In the genomic region with DNA sequence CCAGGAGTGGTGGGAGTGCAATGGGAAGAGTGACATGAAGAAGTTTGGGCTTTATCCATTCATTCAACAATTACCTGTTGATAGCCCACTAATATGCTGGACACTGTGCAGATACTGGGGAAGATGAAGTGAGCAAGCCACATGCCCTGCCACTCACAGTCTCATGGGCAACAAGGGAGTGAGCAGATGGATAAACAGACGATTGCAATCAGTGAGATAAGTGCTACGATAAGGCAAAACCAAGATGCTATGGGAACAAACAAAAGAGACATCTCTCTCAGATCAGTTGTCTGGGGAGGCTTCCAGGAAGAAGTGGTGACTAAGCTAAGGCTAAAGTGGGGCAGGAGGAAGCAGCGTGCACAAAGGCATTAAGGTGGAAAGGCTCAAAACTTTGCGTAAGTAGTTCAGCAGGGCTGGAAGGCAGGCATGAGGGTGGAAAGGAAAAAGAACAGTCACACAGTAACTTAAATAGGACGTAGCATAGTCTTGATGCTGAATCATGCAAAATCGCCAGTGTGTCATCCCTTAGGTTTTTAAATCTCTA, we compare ENCODE assay signal across 1 cellular context.
TF ChIP-seq lines count a peak whose summit lies in the region.

No MANE protein-coding gene starts in this region.

TF ChIP-seq in WTC11, 78 proteins besides CTCF, POLR2A, EP300 and RAD21 (continued from another document):
- TF ChIP-seq SMAD4 (CRISPR knock-in tag; IDR thresholded peaks at IDR 0.05) (no peak), EMX1 (CRISPR knock-in tag; IDR thresholded peaks at IDR 0.05) (no peak), NR2C2 (CRISPR knock-in tag; IDR thresholded peaks at IDR 0.05) (no peak), RORB (CRISPR knock-in tag; IDR thresholded peaks at IDR 0.05) (no peak), NR3C1 (CRISPR knock-in tag; conservative IDR thresholded peaks at IDR 0.05; ENCODE audit: low read depth) (no peak)
- TF ChIP-seq, protein P1, sequence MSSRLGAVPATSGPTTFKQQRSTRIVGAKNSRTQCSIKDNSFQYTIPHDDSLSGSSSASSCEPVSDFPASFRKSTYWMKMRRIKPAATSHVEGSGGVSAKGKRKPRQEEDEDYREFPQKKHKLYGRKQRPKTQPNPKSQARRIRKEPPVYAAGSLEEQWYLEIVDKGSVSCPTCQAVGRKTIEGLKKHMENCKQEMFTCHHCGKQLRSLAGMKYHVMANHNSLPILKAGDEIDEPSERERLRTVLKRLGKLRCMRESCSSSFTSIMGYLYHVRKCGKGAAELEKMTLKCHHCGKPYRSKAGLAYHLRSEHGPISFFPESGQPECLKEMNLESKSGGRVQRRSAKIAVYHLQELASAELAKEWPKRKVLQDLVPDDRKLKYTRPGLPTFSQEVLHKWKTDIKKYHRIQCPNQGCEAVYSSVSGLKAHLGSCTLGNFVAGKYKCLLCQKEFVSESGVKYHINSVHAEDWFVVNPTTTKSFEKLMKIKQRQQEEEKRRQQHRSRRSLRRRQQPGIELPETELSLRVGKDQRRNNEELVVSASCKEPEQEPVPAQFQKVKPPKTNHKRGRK (CRISPR knock-in tag; IDR thresholded peaks at IDR 0.05; ENCODE audit: borderline replicate concordance), result no peak
- TF ChIP-seq, protein P2, sequence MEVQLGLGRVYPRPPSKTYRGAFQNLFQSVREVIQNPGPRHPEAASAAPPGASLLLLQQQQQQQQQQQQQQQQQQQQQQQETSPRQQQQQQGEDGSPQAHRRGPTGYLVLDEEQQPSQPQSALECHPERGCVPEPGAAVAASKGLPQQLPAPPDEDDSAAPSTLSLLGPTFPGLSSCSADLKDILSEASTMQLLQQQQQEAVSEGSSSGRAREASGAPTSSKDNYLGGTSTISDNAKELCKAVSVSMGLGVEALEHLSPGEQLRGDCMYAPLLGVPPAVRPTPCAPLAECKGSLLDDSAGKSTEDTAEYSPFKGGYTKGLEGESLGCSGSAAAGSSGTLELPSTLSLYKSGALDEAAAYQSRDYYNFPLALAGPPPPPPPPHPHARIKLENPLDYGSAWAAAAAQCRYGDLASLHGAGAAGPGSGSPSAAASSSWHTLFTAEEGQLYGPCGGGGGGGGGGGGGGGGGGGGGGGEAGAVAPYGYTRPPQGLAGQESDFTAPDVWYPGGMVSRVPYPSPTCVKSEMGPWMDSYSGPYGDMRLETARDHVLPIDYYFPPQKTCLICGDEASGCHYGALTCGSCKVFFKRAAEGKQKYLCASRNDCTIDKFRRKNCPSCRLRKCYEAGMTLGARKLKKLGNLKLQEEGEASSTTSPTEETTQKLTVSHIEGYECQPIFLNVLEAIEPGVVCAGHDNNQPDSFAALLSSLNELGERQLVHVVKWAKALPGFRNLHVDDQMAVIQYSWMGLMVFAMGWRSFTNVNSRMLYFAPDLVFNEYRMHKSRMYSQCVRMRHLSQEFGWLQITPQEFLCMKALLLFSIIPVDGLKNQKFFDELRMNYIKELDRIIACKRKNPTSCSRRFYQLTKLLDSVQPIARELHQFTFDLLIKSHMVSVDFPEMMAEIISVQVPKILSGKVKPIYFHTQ (CRISPR knock-in tag; IDR thresholded peaks at IDR 0.05), result no peak
- TF ChIP-seq, protein P3, sequence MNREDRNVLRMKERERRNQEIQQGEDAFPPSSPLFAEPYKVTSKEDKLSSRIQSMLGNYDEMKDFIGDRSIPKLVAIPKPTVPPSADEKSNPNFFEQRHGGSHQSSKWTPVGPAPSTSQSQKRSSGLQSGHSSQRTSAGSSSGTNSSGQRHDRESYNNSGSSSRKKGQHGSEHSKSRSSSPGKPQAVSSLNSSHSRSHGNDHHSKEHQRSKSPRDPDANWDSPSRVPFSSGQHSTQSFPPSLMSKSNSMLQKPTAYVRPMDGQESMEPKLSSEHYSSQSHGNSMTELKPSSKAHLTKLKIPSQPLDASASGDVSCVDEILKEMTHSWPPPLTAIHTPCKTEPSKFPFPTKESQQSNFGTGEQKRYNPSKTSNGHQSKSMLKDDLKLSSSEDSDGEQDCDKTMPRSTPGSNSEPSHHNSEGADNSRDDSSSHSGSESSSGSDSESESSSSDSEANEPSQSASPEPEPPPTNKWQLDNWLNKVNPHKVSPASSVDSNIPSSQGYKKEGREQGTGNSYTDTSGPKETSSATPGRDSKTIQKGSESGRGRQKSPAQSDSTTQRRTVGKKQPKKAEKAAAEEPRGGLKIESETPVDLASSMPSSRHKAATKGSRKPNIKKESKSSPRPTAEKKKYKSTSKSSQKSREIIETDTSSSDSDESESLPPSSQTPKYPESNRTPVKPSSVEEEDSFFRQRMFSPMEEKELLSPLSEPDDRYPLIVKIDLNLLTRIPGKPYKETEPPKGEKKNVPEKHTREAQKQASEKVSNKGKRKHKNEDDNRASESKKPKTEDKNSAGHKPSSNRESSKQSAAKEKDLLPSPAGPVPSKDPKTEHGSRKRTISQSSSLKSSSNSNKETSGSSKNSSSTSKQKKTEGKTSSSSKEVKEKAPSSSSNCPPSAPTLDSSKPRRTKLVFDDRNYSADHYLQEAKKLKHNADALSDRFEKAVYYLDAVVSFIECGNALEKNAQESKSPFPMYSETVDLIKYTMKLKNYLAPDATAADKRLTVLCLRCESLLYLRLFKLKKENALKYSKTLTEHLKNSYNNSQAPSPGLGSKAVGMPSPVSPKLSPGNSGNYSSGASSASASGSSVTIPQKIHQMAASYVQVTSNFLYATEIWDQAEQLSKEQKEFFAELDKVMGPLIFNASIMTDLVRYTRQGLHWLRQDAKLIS (CRISPR knock-in tag; IDR thresholded peaks at IDR 0.05; ENCODE audit: borderline replicate concordance), result no peak
